ENCODE assay signal across 26 cellular contexts in the genomic region with DNA sequence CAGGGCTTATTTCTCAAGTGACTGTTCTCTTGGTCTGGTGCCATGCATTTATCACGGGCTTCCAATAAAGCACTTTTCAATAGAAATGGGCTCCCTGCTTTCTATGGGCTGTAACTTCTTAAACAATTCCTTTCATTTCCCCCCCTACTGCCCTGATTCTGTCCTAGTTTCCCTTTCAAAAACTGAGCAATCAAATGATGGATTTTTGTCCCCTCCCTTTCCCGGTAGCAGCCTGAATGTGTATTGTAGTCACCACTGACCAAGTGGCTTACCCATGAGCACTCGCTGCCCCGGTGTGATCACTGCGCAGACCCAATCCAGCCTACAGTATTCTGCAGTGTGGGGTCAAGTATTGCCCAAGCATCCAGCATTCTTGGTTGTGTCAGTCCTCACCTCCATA. TPM values are rescaled to one million over a fixed set of nuclear protein-coding genes. Genes with fewer than 3 reads are reported as not detected.
DNase-seq lines count a peak whose midpoint lies in the region; FAIRE-seq and TF ChIP-seq lines count a peak whose summit lies in the region.
"Had no signal": no experiment of that assay in that cellular context is flagged by ENCODE, and none has a peak within 500 bp of the region (broad histone marks: within the 10 kb centered on the region; RNA-seq: fewer than 3 reads in every experiment).

No MANE protein-coding gene starts in this region.

- peaks cover 17% of the 10 kb centered on the region for H3K36me3 ChIP-seq in CD4-positive, alpha-beta memory T cell (ENCODE audit: insufficient read depth, low read length)
- H3K36me3 ChIP-seq in astrocyte (ENCODE audit: insufficient read depth, low read length) (peaks cover 11% of the 10 kb centered on the region), OCI-LY7 (ENCODE audit: insufficient read depth, low read length) (peaks cover 55% of the 10 kb centered on the region), prostate gland (no peaks in the 10 kb centered on the region)

- in situ Hi-C loops in ACHN (cut with HindIII; ENCODE audit: low pct_ligation_motif_present, low pct_unique_long_range_greater_than_20kb, low sequenced_read_pairs) = no loop called here

- WGBS in prostate gland = 75% methylated on average over 5 of the region's 5 CpGs

- CTCF ChIA-PET in CD4-positive, alpha-beta memory T cell (lab: Charles Lee; ENCODE audit: partially characterized antibody) = no interaction called here
- CTCF ChIA-PET in OCI-LY7 (lab: Charles Lee; ENCODE audit: unreplicated experiment) = no interaction called here

- no peak overlapping the region for H3K9ac ChIP-seq in astrocyte (ENCODE audit: low read length)

- H3K4me3 Mint-ChIP-seq in CD4-positive, alpha-beta memory T cell = no peak overlapping the region
- no peak overlapping the region for H3K4me3 Mint-ChIP-seq in astrocyte (ENCODE audit: unreplicated experiment)
- H3K4me3 Mint-ChIP-seq: activated CD4-positive, alpha-beta T cell treated with anti-CD3 and anti-CD28 coated beads, Interleukin-2, amount 10 ng/mL, durations not matched to agents 7 days and 5 days; naive thymus-derived CD4-positive, alpha-beta T cell; T-helper 17 cell had no signal

- H3K27me3 Mint-ChIP-seq in CD4-positive, alpha-beta memory T cell = no peaks in the 10 kb centered on the region
- H3K27me3 Mint-ChIP-seq in astrocyte (ENCODE audit: low read depth, unreplicated experiment) = no peaks in the 10 kb centered on the region
- H3K27me3 Mint-ChIP-seq: activated CD4-positive, alpha-beta T cell treated with anti-CD3 and anti-CD28 coated beads, Interleukin-2, amount 10 ng/mL, durations not matched to agents 7 days and 5 days; naive thymus-derived CD4-positive, alpha-beta T cell; T-helper 17 cell had no signal

- no peak for TF ChIP-seq POLR2A in prostate gland (IDR thresholded peaks at IDR 0.05)

- H3K79me2 ChIP-seq in astrocyte (ENCODE audit: insufficient read depth, low read length) (no peaks in the 10 kb centered on the region), OCI-LY7 (ENCODE audit: insufficient read depth, low read depth, low read length) (no peaks in the 10 kb centered on the region)

- H3K4me2 ChIP-seq in astrocyte (ENCODE audit: low read length) (no peak overlapping the region), OCI-LY7 (ENCODE audit: low read length) (no peak overlapping the region)

- no peak for DNase-seq in CD4-positive, alpha-beta memory T cell
- DNase-seq in astrocyte (ENCODE audit: low read depth) (peak; percentile 2), globus pallidus (ENCODE audit: low spot score) (peak; percentile 84), pons (ENCODE audit: low spot score) (peak; percentile 88), dedifferentiated amniotic fluid mesenchymal stem cell (ENCODE audit: extremely low spot score) (no peak), ACHN (no peak), OCI-LY7 (ENCODE audit: low spot score) (no peak), prostate gland (ENCODE audit: low spot score) (no peak)
- DNase-seq: activated CD4-positive, alpha-beta T cell treated with anti-CD3 and anti-CD28 coated beads, Interleukin-2, amount 10 ng/mL, durations not matched to agents 7 days and 5 days; activated naive CD4-positive, alpha-beta T cell; DMS 273 treated with DMSO at 0.1 percent for 48 hours; left colon; mesendoderm; naive thymus-derived CD4-positive, alpha-beta T cell; NCI-H1105 treated with DMSO at 0.1 percent for 48 hours; NCI-H2029 treated with DMSO at 0.1 percent for 48 hours; NCI-H774; pancreas; PC-3; SIG-M5; T-helper 17 cell; testis had no signal

- FAIRE-seq in astrocyte (lab: Jason Lieb, UNC) = no peak
- FAIRE-seq: GM18507, H1, pancreas had no signal

- H3K9me2 ChIP-seq in OCI-LY7 (ENCODE audit: insufficient read depth, low read length) = no peaks in the 10 kb centered on the region

- H2AFZ ChIP-seq in astrocyte (ENCODE audit: low read depth, low read length) = no peak overlapping the region
- no peak overlapping the region for H2AFZ ChIP-seq in OCI-LY7 (ENCODE audit: low read length)

- POLR2A ChIA-PET in CD4-positive, alpha-beta memory T cell (lab: Charles Lee; ENCODE audit: partially characterized antibody) = no interaction called here
- POLR2A ChIA-PET in OCI-LY7 (lab: Charles Lee) = no interaction called here

- peaks cover 25% of the 10 kb centered on the region for H4K20me1 ChIP-seq in astrocyte (ENCODE audit: insufficient read depth, low read length)
- H4K20me1 ChIP-seq in OCI-LY7 (ENCODE audit: insufficient read depth, low read length) = no peaks in the 10 kb centered on the region

- H3K27ac Mint-ChIP-seq in CD4-positive, alpha-beta memory T cell = peak overlapping the region in 4 of 7 donors; percentile 19 to 82 (median 56)
- H3K27ac Mint-ChIP-seq in astrocyte (ENCODE audit: unreplicated experiment) = no peak overlapping the region
- H3K27ac Mint-ChIP-seq: activated CD4-positive, alpha-beta T cell treated with anti-CD3 and anti-CD28 coated beads, Interleukin-2, amount 10 ng/mL, durations not matched to agents 7 days and 5 days; T-helper 17 cell had no signal

- H3K27me3 ChIP-seq in CD4-positive, alpha-beta memory T cell (ENCODE audit: insufficient read depth, low read length) = no peaks in the 10 kb centered on the region
- no peaks in the 10 kb centered on the region for H3K27me3 ChIP-seq in astrocyte (ENCODE audit: insufficient read depth, low read length)
- no peaks in the 10 kb centered on the region for H3K27me3 ChIP-seq in prostate gland (replicated peaks; ENCODE audit: insufficient read depth)
- H3K27me3 ChIP-seq: pancreas, testis, vagina had no signal

- peaks cover 0 to 6% (median 3%) of the 10 kb centered on the region in 4 donors for H3K4me1 Mint-ChIP-seq in CD4-positive, alpha-beta memory T cell
- H3K4me1 Mint-ChIP-seq in astrocyte (ENCODE audit: low read depth, unreplicated experiment) = peaks cover 2% of the 10 kb centered on the region

- H3K4me3 ChIP-seq in CD4-positive, alpha-beta memory T cell (ENCODE audit: low read length in 2 of 2) = no peak overlapping the region
- H3K4me3 ChIP-seq in astrocyte (ENCODE audit: insufficient read depth, low read depth, low read length) = no peak overlapping the region
- no peak overlapping the region for H3K4me3 ChIP-seq in OCI-LY7 (ENCODE audit: low read depth, low read length, poor library complexity, severe bottlenecking)
- H3K4me3 ChIP-seq in prostate gland = no peak overlapping the region
- H3K4me3 ChIP-seq: pancreas, testis, vagina had no signal

- BruUV-seq in OCI-LY7 (replicated peaks; lab: Mats Ljungman, UMichigan) = no TSS peak

- intact Hi-C loops in CD4-positive, alpha-beta memory T cell (cut with micrococcal nuclease) = no loop called here
- intact Hi-C loops in OCI-LY7 (cut with micrococcal nuclease; ENCODE audit: unreplicated experiment) (no loop called here), prostate gland (cut with DNase I) (no loop called here)

- H3K9me3 ChIP-seq in CD4-positive, alpha-beta memory T cell (ENCODE audit: control insufficient read depth in 1 of 2, low read length in 2 of 2) = no peaks in the 10 kb centered on the region
- H3K9me3 ChIP-seq in astrocyte (ENCODE audit: insufficient read depth, low read depth, low read length) (no peaks in the 10 kb centered on the region), OCI-LY7 (ENCODE audit: low read length) (no peaks in the 10 kb centered on the region), prostate gland (no peaks in the 10 kb centered on the region)
- H3K9me3 ChIP-seq: pancreas, testis, vagina had no signal

- H3K27ac ChIP-seq in CD4-positive, alpha-beta memory T cell (ENCODE audit: low read depth, low read length) = no peak overlapping the region
- H3K27ac ChIP-seq in astrocyte (ENCODE audit: low read depth, low read length) (no peak overlapping the region), OCI-LY7 (ENCODE audit: low read depth, low read length, poor library complexity, severe bottlenecking) (no peak overlapping the region), prostate gland (no peak overlapping the region)
- H3K27ac ChIP-seq: pancreas, testis, vagina had no signal

- peaks cover 9 to 24% of the 10 kb centered on the region in 2 donors for H3K36me3 Mint-ChIP-seq in CD4-positive, alpha-beta memory T cell
- H3K36me3 Mint-ChIP-seq in astrocyte (ENCODE audit: low read depth, unreplicated experiment) = peaks cover 10% of the 10 kb centered on the region

- no peaks in the 10 kb centered on the region for H3K4me1 ChIP-seq in CD4-positive, alpha-beta memory T cell (ENCODE audit: insufficient read depth, low read length)
- H3K4me1 ChIP-seq in astrocyte (ENCODE audit: insufficient read depth, low read length) (no peaks in the 10 kb centered on the region), OCI-LY7 (ENCODE audit: insufficient read depth, low read length, poor library complexity, severe bottlenecking) (no peaks in the 10 kb centered on the region), prostate gland (replicated peaks) (peaks cover 7% of the 10 kb centered on the region)

- TF ChIP-seq CTCF in astrocyte (IDR thresholded peaks at IDR 0.05; ENCODE audit: insufficient read depth, low read depth, low read length) = no peak
- no peak for TF ChIP-seq CTCF in OCI-LY7 (conservative IDR thresholded peaks at IDR 0.05; ENCODE audit: low read length)
- no peak for TF ChIP-seq CTCF in prostate gland (IDR thresholded peaks at IDR 0.05)

- no peaks in the 10 kb centered on the region for H3K9me3 Mint-ChIP-seq in CD4-positive, alpha-beta memory T cell
- H3K9me3 Mint-ChIP-seq in astrocyte (ENCODE audit: unreplicated experiment) = peaks cover 2% of the 10 kb centered on the region
- H3K9me3 Mint-ChIP-seq: activated CD4-positive, alpha-beta T cell treated with anti-CD3 and anti-CD28 coated beads, Interleukin-2, amount 10 ng/mL, durations not matched to agents 7 days and 5 days; naive thymus-derived CD4-positive, alpha-beta T cell had no signal

RNA-seq across cellular contexts. Expression of a gene that starts 13.8 kb away (rescaled TPM):
- total RNA-seq in CD4-positive, alpha-beta memory T cell = 1,000 to 10,000 TPM; 2,689 to 2,757 TPM
- polyA plus RNA-seq in CD4-positive, alpha-beta memory T cell = 1,000 to 10,000 TPM; 1,588 to 1,682 TPM
- 1,221 and 1,326 TPM in 2 replicates for total RNA-seq in astrocyte
- 2,738 and 2,938 TPM in 2 replicates for total RNA-seq in OCI-LY7 (2014; rRNA removed; shearing (Covaris generic))
- total RNA-seq in OCI-LY7 (2022) = 1,615 and 1,714 TPM in 2 replicates
- 1,000 to 10,000 TPM; 1,707 to 2,711 TPM for total RNA-seq in prostate gland

RNA-seq across cellular contexts. Expression of a gene that starts 19.6 kb away (rescaled TPM):
- 10 to 100 TPM; 25.9 TPM for total RNA-seq in CD4-positive, alpha-beta memory T cell
- polyA plus RNA-seq in CD4-positive, alpha-beta memory T cell = 10 to 100 TPM in 1 of 2 donors, 1 to 10 TPM in 1; 7.0 to 10.2 TPM
- total RNA-seq in astrocyte = 16.3 and 16.7 TPM in 2 replicates
- total RNA-seq in OCI-LY7 (2014; rRNA removed; shearing (Covaris generic)) = 26.8 and 30.7 TPM in 2 replicates
- total RNA-seq in OCI-LY7 (2022) = 43.0 and 49.4 TPM in 2 replicates
- total RNA-seq in prostate gland = 10 to 100 TPM; 28.9 to 30.8 TPM

RNA-seq across cellular contexts. Expression of a gene that starts 53.8 kb away (rescaled TPM):
- total RNA-seq in CD4-positive, alpha-beta memory T cell = 1 to 10 TPM; 2.0 to 2.3 TPM
- polyA plus RNA-seq in CD4-positive, alpha-beta memory T cell = under 1 TPM in 1 of 2 donors, not detected in 1; 0.92 TPM
- 0.32 and 0.46 TPM in 2 replicates for total RNA-seq in astrocyte
- total RNA-seq in OCI-LY7 (2014; rRNA removed; shearing (Covaris generic)) = 14.9 and 19.3 TPM in 2 replicates
- 70.8 and 88.4 TPM in 2 replicates for total RNA-seq in OCI-LY7 (2022)
- total RNA-seq in prostate gland = under 1 TPM; 0.32 to 0.57 TPM
- polyA plus RNA-seq: fibroblast of lung had no signal

Comparison
In these comparisons a context has a peak if more than half of its experiments do, and no peak if none do; other contexts are left out.
1. DNase-seq: peak in astrocyte (single experiment), globus pallidus (single experiment) and pons (single experiment); none in CD4-positive, alpha-beta memory T cell (0 of 5), dedifferentiated amniotic fluid mesenchymal stem cell (single experiment), ACHN (single experiment), OCI-LY7 (single experiment) and prostate gland (single experiment).
2. RNA of a gene that starts 53.8 kb away (total RNA-seq): 14.9 to 88.4 TPM in OCI-LY7; 2.0 to 2.3 TPM in CD4-positive, alpha-beta memory T cell, 0.32 to 0.57 TPM in prostate gland and 0.32 to 0.46 TPM in astrocyte; every median in the first group is over 4 times any median in the second.